1 cellular context compared by ENCODE assay signal in genomic region chr6:155444120-155444917, GRCh38.
A peak's percentile ranks its signal among the peaks of the same experiment; 100 is the strongest.
TF ChIP-seq lines count a peak whose summit lies in the region.

No MANE protein-coding gene starts in this region.

TF ChIP-seq in HepG2, 621 proteins besides CTCF, POLR2A, EP300 and RAD21 (continued from another document and continues in another):
- TF ChIP-seq DR1 (CRISPR knock-in tag; IDR thresholded peaks at IDR 0.05) (no peak), BCL6 (CRISPR knock-in tag; IDR thresholded peaks at IDR 0.05) (peak; percentile 86), ZNF576 (CRISPR knock-in tag; IDR thresholded peaks at IDR 0.05) (no peak), ZNF296 (CRISPR knock-in tag; conservative IDR thresholded peaks at IDR 0.05) (no peak), ZBTB37 (CRISPR knock-in tag; IDR thresholded peaks at IDR 0.05) (peak; percentile 80), ZBTB4 (CRISPR knock-in tag; IDR thresholded peaks at IDR 0.05; ENCODE audit: borderline replicate concordance) (peak; percentile 82; the same call in 1 of the 2 replicates), ZNF598 (CRISPR knock-in tag; IDR thresholded peaks at IDR 0.05; ENCODE audit: borderline replicate concordance) (no peak), FOXA3 (CRISPR knock-in tag; IDR thresholded peaks at IDR 0.05) (peak; percentile 91), ZNF18 (CRISPR knock-in tag; IDR thresholded peaks at IDR 0.05; ENCODE audit: insufficient replicate concordance) (no peak), GFI1 (CRISPR knock-in tag; IDR thresholded peaks at IDR 0.05; ENCODE audit: borderline replicate concordance) (0 out of 2 replicates have a peak, but pooled peaks have one; percentile 40), THAP7 (CRISPR knock-in tag; IDR thresholded peaks at IDR 0.05) (no peak), ZNF746 (CRISPR knock-in tag; IDR thresholded peaks at IDR 0.05) (no peak), BHLHE40 (IDR thresholded peaks at IDR 0.05; ENCODE audit: low read length) (peak; percentile 33; the same call in 1 of the 2 replicates), ZNF382 (CRISPR knock-in tag; IDR thresholded peaks at IDR 0.05; ENCODE audit: borderline replicate concordance) (no peak), ZBTB20 (CRISPR knock-in tag; IDR thresholded peaks at IDR 0.05; ENCODE audit: borderline replicate concordance, low read depth) (peak; percentile 93), ZUFSP (CRISPR knock-in tag; IDR thresholded peaks at IDR 0.05; ENCODE audit: borderline replicate concordance) (no peak), FOSL2 (CRISPR knock-in tag; IDR thresholded peaks at IDR 0.05) (peak; percentile 94), IKZF5 (CRISPR knock-in tag; IDR thresholded peaks at IDR 0.05) (peak; percentile 96), PBX2 (CRISPR knock-in tag; IDR thresholded peaks at IDR 0.05) (peak; percentile 11; the same call in 1 of the 2 replicates), NCOA5 (CRISPR knock-in tag; IDR thresholded peaks at IDR 0.05) (no peak), ZBTB3 (CRISPR knock-in tag; IDR thresholded peaks at IDR 0.05; ENCODE audit: borderline replicate concordance, low read depth) (peak; percentile 92), ZNF33A (CRISPR knock-in tag; IDR thresholded peaks at IDR 0.05; ENCODE audit: borderline replicate concordance) (no peak), NPAS2 (CRISPR knock-in tag; IDR thresholded peaks at IDR 0.05; ENCODE audit: borderline replicate concordance) (no peak), E2F5 (CRISPR knock-in tag; conservative IDR thresholded peaks at IDR 0.05) (no peak), MTERF4 (CRISPR knock-in tag; IDR thresholded peaks at IDR 0.05) (no peak), ZNF367 (CRISPR knock-in tag; IDR thresholded peaks at IDR 0.05; ENCODE audit: borderline replicate concordance) (no peak), NFIC (IDR thresholded peaks at IDR 0.05; ENCODE audit: low read length) (peak; percentile 95), ATF3 (CRISPR knock-in tag; IDR thresholded peaks at IDR 0.05) (peak; percentile 99), POLR2G (IDR thresholded peaks at IDR 0.05; ENCODE audit: low read depth, low read length) (peak; percentile 52), ZNF235 (CRISPR knock-in tag; IDR thresholded peaks at IDR 0.05; ENCODE audit: borderline replicate concordance) (no peak), ZNF276 (CRISPR knock-in tag; IDR thresholded peaks at IDR 0.05; ENCODE audit: low read depth) (no peak), ZNF549 (CRISPR knock-in tag; IDR thresholded peaks at IDR 0.05) (no peak), ATF7-NPFF (CRISPR knock-in tag; IDR thresholded peaks at IDR 0.05; ENCODE audit: low read depth) (no peak), PREB (CRISPR knock-in tag; IDR thresholded peaks at IDR 0.05) (no peak), ZNF704 (CRISPR knock-in tag; IDR thresholded peaks at IDR 0.05; ENCODE audit: borderline replicate concordance) (no peak), NFYC (CRISPR knock-in tag; IDR thresholded peaks at IDR 0.05) (peak; percentile 34; the same call in 1 of the 2 replicates), TCF12 (IDR thresholded peaks at IDR 0.05) (no peak), TCF12 (CRISPR knock-in tag; IDR thresholded peaks at IDR 0.05) (no peak), ZNF160 (CRISPR knock-in tag; IDR thresholded peaks at IDR 0.05) (no peak)
